28 cellular contexts compared by ENCODE assay signal in the genomic region with DNA sequence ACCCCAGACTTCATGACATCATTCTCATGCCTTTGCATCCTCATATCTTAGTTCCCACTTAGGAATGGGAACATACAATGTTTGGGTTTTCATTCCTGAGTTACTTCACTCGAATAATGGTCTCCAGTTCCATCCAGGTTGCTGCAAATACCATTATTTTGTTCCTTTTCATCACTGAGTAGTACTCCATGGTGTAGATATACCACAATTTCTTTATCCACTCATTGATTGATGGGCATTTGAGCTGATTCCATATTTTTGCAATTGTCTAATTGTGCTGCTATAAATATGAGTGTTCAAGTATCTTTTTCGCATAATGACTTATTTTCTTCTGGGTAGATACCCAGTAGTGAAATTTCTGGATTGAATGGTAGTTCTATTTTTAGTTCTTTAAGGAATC.
"Had no signal": no experiment of that assay in that cellular context is flagged by ENCODE, and none has a peak within 500 bp of the region (broad histone marks: within the 10 kb centered on the region; RNA-seq: fewer than 3 reads in every experiment).

No MANE protein-coding gene starts in this region.

- H3K4me1 ChIP-seq: colonic mucosa, esophagus muscularis mucosa, esophagus squamous epithelium, foreskin keratinocyte, gastrocnemius medialis, gastroesophageal sphincter, heart left ventricle, heart right ventricle had no signal

- H3K27me3 ChIP-seq: colonic mucosa, dorsolateral prefrontal cortex, esophagus muscularis mucosa, esophagus squamous epithelium, foreskin keratinocyte, gastrocnemius medialis, gastroesophageal sphincter, heart left ventricle, heart right ventricle had no signal

- H3K9me3 ChIP-seq: colonic mucosa, esophagus muscularis mucosa, esophagus squamous epithelium, gastrocnemius medialis, gastroesophageal sphincter had no signal

- H3K36me3 ChIP-seq: colonic mucosa, esophagus muscularis mucosa, esophagus squamous epithelium, gastrocnemius medialis, gastroesophageal sphincter, heart left ventricle, heart right ventricle had no signal

- FAIRE-seq: colon, endometrium, endothelial cell of umbilical vein, frontal cortex had no signal

- H3K27ac ChIP-seq: colonic mucosa, coronary artery, dorsolateral prefrontal cortex, epithelial cell of prostate, esophagus muscularis mucosa, esophagus squamous epithelium, foreskin keratinocyte, gastrocnemius medialis, gastroesophageal sphincter, heart left ventricle, heart right ventricle had no signal

- DNase-seq: colonic mucosa; cortex of kidney; dermis blood vessel endothelial cell; dorsolateral prefrontal cortex; effector CD4-positive, alpha-beta T cell; effector CD8-positive, alpha-beta T cell; effector memory CD4-positive, alpha-beta T cell; effector memory CD8-positive, alpha-beta T cell; endodermal cell; erythroblast; esophagus squamous epithelium; foreskin fibroblast; foreskin keratinocyte; foreskin melanocyte; gastrocnemius medialis; glutamatergic neuron; head of caudate nucleus; heart left ventricle; heart right ventricle had no signal

- H3K4me3 ChIP-seq: colonic mucosa, coronary artery, dorsolateral prefrontal cortex, esophagus muscularis mucosa, esophagus squamous epithelium, gastrocnemius medialis, gastroesophageal sphincter, heart left ventricle, heart right ventricle had no signal

- ATAC-seq: effector memory CD8-positive, alpha-beta T cell; esophagus mucosa; foreskin keratinocyte; gastrocnemius medialis; gastroesophageal sphincter; heart left ventricle; heart right ventricle had no signal
